ENCODE assay signal across 9 cellular contexts in genomic region chr4:176321589-176321988, GRCh38. TPM values are rescaled to one million over a fixed set of nuclear protein-coding genes. Genes with fewer than 3 reads are reported as not detected.
DNase-seq lines count a peak whose midpoint lies in the region; ATAC-seq and TF ChIP-seq lines count a peak whose summit lies in the region.
"Had no signal": no experiment of that assay in that cellular context is flagged by ENCODE, and none has a peak within 500 bp of the region (broad histone marks: within the 10 kb centered on the region; RNA-seq: fewer than 3 reads in every experiment).

No MANE protein-coding gene starts in this region.

- no peaks in the 10 kb centered on the region for H3K9me3 Mint-ChIP-seq in naive thymus-derived CD8-positive, alpha-beta T cell

- H3K4me3 ChIP-seq in BLaER1 (peak overlapping the region; percentile 100), KMS-11 (IDR thresholded peaks at IDR 0.05; ENCODE audit: insufficient read depth, low read depth, low read length) (no peak overlapping the region), cardiac fibroblast (replicated peaks in 1 of 2; ENCODE audit: low read depth in 2 of 2, low read length in 2 of 2) (peak overlapping the region; percentile 91 to 95)

- H3K4me1 Mint-ChIP-seq in naive thymus-derived CD8-positive, alpha-beta T cell: peaks cover 18 to 73% (median 52%) of the 10 kb centered on the region in 4 donors

- H3K27me3 ChIP-seq in BLaER1 (no peaks in the 10 kb centered on the region), KMS-11 (ENCODE audit: insufficient read depth, low read depth) (no peaks in the 10 kb centered on the region)

- no peak for DNase-seq in cardiac fibroblast (ENCODE audit: low read depth in 2 of 2)
- no peak for DNase-seq in naive thymus-derived CD8-positive, alpha-beta T cell
- DNase-seq in DMS114 treated with DMSO at 0.1 percent for 48 hours (lab: John Stamatoyannopoulos, UW; ENCODE audit: unreplicated experiment): no peak
- no peak for DNase-seq in DMS79 treated with DMSO at 0.1 percent for 48 hours (lab: John Stamatoyannopoulos, UW)
- DNase-seq: NCI-H510A treated with DMSO at 0.1 percent for 48 hours had no signal

- H4K20me1 ChIP-seq in BLaER1 (peaks cover 62% of the 10 kb centered on the region), KMS-11 (ENCODE audit: insufficient read depth) (peaks cover 6% of the 10 kb centered on the region; the same call in 1 of the 2 replicates)

- ATAC-seq in naive thymus-derived CD8-positive, alpha-beta T cell: no peak
- no peak for ATAC-seq in HG03196 (IDR thresholded peaks at IDR 0.05; ENCODE audit: unreplicated experiment)
- no peak for ATAC-seq in HG03039 (IDR thresholded peaks at IDR 0.05; ENCODE audit: unreplicated experiment)

- no peak for TF ChIP-seq CTCF in KMS-11 (conservative IDR thresholded peaks at IDR 0.05; ENCODE audit: low read depth, low read length)
- no peak for TF ChIP-seq CTCF in cardiac fibroblast (IDR thresholded peaks at IDR 0.05; ENCODE audit: low read depth, low read length)

- H3K4me3 Mint-ChIP-seq in naive thymus-derived CD8-positive, alpha-beta T cell: peak overlapping the region; percentile 86 to 98 (median 92)

- peaks cover 0 to 17% (median 0%) of the 10 kb centered on the region in 3 donors for H3K36me3 Mint-ChIP-seq in naive thymus-derived CD8-positive, alpha-beta T cell

- H3K27ac Mint-ChIP-seq in naive thymus-derived CD8-positive, alpha-beta T cell: peak overlapping the region in 8 of 10 donors; percentile 61 to 96 (median 92)

- H3K27ac ChIP-seq in BLaER1 (no peak overlapping the region), KMS-11 (peak overlapping the region; percentile 96; the same call in 1 of the 2 replicates)

- H3K4me1 ChIP-seq in BLaER1 (peaks cover 33% of the 10 kb centered on the region), KMS-11 (ENCODE audit: low read depth, poor library complexity, severe bottlenecking) (peaks cover 39% of the 10 kb centered on the region)

- peak overlapping the region; percentile 79 for H3K4me2 ChIP-seq in BLaER1
- H3K4me2 ChIP-seq in KMS-11: peak overlapping the region; percentile 82

- H3K36me3 ChIP-seq in BLaER1: peaks cover 22% of the 10 kb centered on the region
- H3K36me3 ChIP-seq in KMS-11 (ENCODE audit: insufficient read depth): no peaks in the 10 kb centered on the region

- POLR2A ChIA-PET in naive thymus-derived CD8-positive, alpha-beta T cell (lab: Charles Lee): interaction anchor here (1.5 kb wide), 1 partner anchor 125 kb away, joined by 6 read pairs; no protein-coding TSS in a partner anchor

- H3K79me2 ChIP-seq in KMS-11 (ENCODE audit: insufficient read depth, low read depth): peaks cover 63% of the 10 kb centered on the region

- H3K9me3 ChIP-seq in BLaER1: no peaks in the 10 kb centered on the region

- H2AFZ ChIP-seq in KMS-11 (ENCODE audit: low read depth): no peak overlapping the region

- no peaks in the 10 kb centered on the region for H3K27me3 Mint-ChIP-seq in naive thymus-derived CD8-positive, alpha-beta T cell

- H3K9ac ChIP-seq in BLaER1: peak overlapping the region; percentile 100; the same call in 1 of the 2 replicates
- peak overlapping the region; percentile 96; the same call in 1 of the 2 replicates for H3K9ac ChIP-seq in KMS-11

RNA-seq across cellular contexts. Expression of gene SPCS3, which starts 1.8 kb away (rescaled TPM):
- 100 to 1,000 TPM; 151 to 155 TPM for total RNA-seq in naive thymus-derived CD8-positive, alpha-beta T cell
- polyA plus RNA-seq in naive thymus-derived CD8-positive, alpha-beta T cell: 10 to 100 TPM; 33.7 to 64.4 (median 43.6) TPM

RNA-seq across cellular contexts. Expression of gene ASB5, which starts 52.6 kb away (rescaled TPM):
- not detected for total RNA-seq in naive thymus-derived CD8-positive, alpha-beta T cell
- polyA plus RNA-seq in naive thymus-derived CD8-positive, alpha-beta T cell: not detected
